In genomic region chr5:39005566-39006232, GRCh38 we compare ENCODE assay signal across 9 cellular contexts.
DNase-seq lines count a peak whose midpoint lies in the region; ATAC-seq, FAIRE-seq and TF ChIP-seq lines count a peak whose summit lies in the region.
"Had no signal": no experiment of that assay in that cellular context is flagged by ENCODE, and none has a peak within 500 bp of the region (broad histone marks: within the 10 kb centered on the region; RNA-seq: fewer than 3 reads in every experiment).

No MANE protein-coding gene starts in this region.

- no peaks in the 10 kb centered on the region for H3K27me3 ChIP-seq in PC-9 (ENCODE audit: insufficient read depth, low read depth)
- no peaks in the 10 kb centered on the region for H3K27me3 ChIP-seq in endothelial cell of umbilical vein (ENCODE audit: control insufficient read depth in 2 of 2, insufficient read depth in 2 of 2, low read length in 2 of 2)
- no peaks in the 10 kb centered on the region for H3K27me3 ChIP-seq in parathyroid adenoma (ENCODE audit: control insufficient read depth, insufficient read depth, low read length)

- H3K9me1 ChIP-seq in endothelial cell of umbilical vein (replicated peaks; ENCODE audit: control insufficient read depth, extremely low read depth, insufficient read depth, low read length): no peaks in the 10 kb centered on the region

- H3K9ac ChIP-seq in endothelial cell of umbilical vein (replicated peaks; ENCODE audit: extremely low read depth, insufficient read depth, low read length) (no peak overlapping the region), parathyroid adenoma (no peak overlapping the region)

- H3K9me2 ChIP-seq in PC-9 (ENCODE audit: insufficient read depth): no peaks in the 10 kb centered on the region

- peaks cover 5% of the 10 kb centered on the region for H3K9me3 Mint-ChIP-seq in activated CD8-positive, alpha-beta memory T cell treated with anti-CD3 and anti-CD28 coated beads, Interleukin-2, amount 10 ng/mL, durations not matched to agents 7 days and 5 days (ENCODE audit: low read depth)

- no peak overlapping the region for H3K4me2 ChIP-seq in PC-9
- H3K4me2 ChIP-seq in endothelial cell of umbilical vein (ENCODE audit: insufficient read depth, low read length): no peak overlapping the region
- H3K4me2 ChIP-seq in parathyroid adenoma (ENCODE audit: low read length): no peak overlapping the region

- H3K27ac ChIP-seq in PC-9 (no peak overlapping the region), endothelial cell of umbilical vein (ENCODE audit: insufficient read depth, low read depth, low read length) (no peak overlapping the region), parathyroid adenoma (no peak overlapping the region)

- intact Hi-C loops in PC-9 (cut with micrococcal nuclease; ENCODE audit: unreplicated experiment) (loop anchor here (1.0 kb wide), 1 partner anchor 278 kb away; no protein-coding TSS in a partner anchor), endothelial cell of umbilical vein (cut with micrococcal nuclease) (no loop called here)

- H3F3A ChIP-seq in PC-9 (ENCODE audit: insufficient read depth, low read depth): peaks cover 34% of the 10 kb centered on the region

- H3K79me2 ChIP-seq in PC-9 (ENCODE audit: low read depth): peaks cover 5% of the 10 kb centered on the region; the same call in 1 of the 2 replicates
- H3K79me2 ChIP-seq in endothelial cell of umbilical vein (ENCODE audit: control insufficient read depth, insufficient read depth, low read length): peaks cover 8% of the 10 kb centered on the region
- H3K79me2 ChIP-seq in parathyroid adenoma: peaks cover 3% of the 10 kb centered on the region

- no peak for ATAC-seq in activated CD8-positive, alpha-beta memory T cell treated with anti-CD3 and anti-CD28 coated beads, Interleukin-2, amount 10 ng/mL, durations not matched to agents 7 days and 5 days
- ATAC-seq in GM21576 (IDR thresholded peaks at IDR 0.05; ENCODE audit: unreplicated experiment) (no peak), GM21367 (IDR thresholded peaks at IDR 0.05; ENCODE audit: unreplicated experiment) (no peak)

- POLR2A ChIA-PET in PC-9 (lab: Charles Lee; ENCODE audit: unreplicated experiment) (no interaction called here), endothelial cell of umbilical vein (lab: Charles Lee) (no interaction called here)

- H3K4me3 Mint-ChIP-seq in activated CD8-positive, alpha-beta memory T cell treated with anti-CD3 and anti-CD28 coated beads, Interleukin-2, amount 10 ng/mL, durations not matched to agents 7 days and 5 days: no peak overlapping the region

- dilution Hi-C loops in endothelial cell of umbilical vein (cut with MboI; ENCODE audit: extremely low pct_ligation_motif_present, low sequenced_read_pairs): no loop called here

- H2AFZ ChIP-seq in PC-9 (no peak overlapping the region), endothelial cell of umbilical vein (ENCODE audit: low read depth, low read length) (no peak overlapping the region), parathyroid adenoma (no peak overlapping the region)

- no peaks in the 10 kb centered on the region for H3K27me3 Mint-ChIP-seq in activated CD8-positive, alpha-beta memory T cell treated with anti-CD3 and anti-CD28 coated beads, Interleukin-2, amount 10 ng/mL, durations not matched to agents 7 days and 5 days

- H3K36me3 ChIP-seq in PC-9 (ENCODE audit: low read depth): peaks cover 30% of the 10 kb centered on the region
- no peaks in the 10 kb centered on the region for H3K36me3 ChIP-seq in endothelial cell of umbilical vein (ENCODE audit: control insufficient read depth in 2 of 2, extremely low read depth in 1 of 2, insufficient read depth in 2 of 2, low read length in 2 of 2)
- H3K36me3 ChIP-seq in parathyroid adenoma (ENCODE audit: control insufficient read depth, insufficient read depth, low read length): no peaks in the 10 kb centered on the region

- CTCF ChIA-PET in activated CD8-positive, alpha-beta memory T cell treated with anti-CD3 and anti-CD28 coated beads, Interleukin-2, amount 10 ng/mL, durations not matched to agents 7 days and 5 days (lab: Charles Lee): interaction anchor here (0.6 to 2.6 kb wide), 5 partner anchors 10 to 75 kb away, joined by 3 to 8 read pairs (median 3); no protein-coding TSS in a partner anchor
- CTCF ChIA-PET in PC-9 (lab: Charles Lee): no interaction called here
- CTCF ChIA-PET in endothelial cell of umbilical vein (lab: Charles Lee): interaction anchor here (0.6 to 2.4 kb wide), 8 partner anchors 9 to 561 kb away, joined by 3 to 12 read pairs (median 4); no protein-coding TSS in a partner anchor

- no peaks in the 10 kb centered on the region for H3K4me1 ChIP-seq in PC-9 (replicated peaks; ENCODE audit: insufficient read depth)
- H3K4me1 ChIP-seq in endothelial cell of umbilical vein (ENCODE audit: control insufficient read depth, extremely low read depth, insufficient read depth, low read length): no peaks in the 10 kb centered on the region
- H3K4me1 ChIP-seq in parathyroid adenoma: no peaks in the 10 kb centered on the region

- peak; percentile 42; the same call in 1 of the 2 replicates for TF ChIP-seq CTCF in PC-9 (conservative IDR thresholded peaks at IDR 0.05)
- no peak for TF ChIP-seq CTCF in endothelial cell of umbilical vein (IDR thresholded peaks at IDR 0.05; ENCODE audit: extremely low read depth in 1 of 2, insufficient read depth in 1 of 2, low read depth in 1 of 2, low read length in 2 of 2)
- TF ChIP-seq CTCF in parathyroid adenoma (IDR thresholded peaks at IDR 0.05): peak; percentile 50

- BruUV-seq in PC-9 (replicated peaks; lab: Mats Ljungman, UMichigan) (no TSS peak), endothelial cell of umbilical vein (replicated peaks; lab: Mats Ljungman, UMichigan) (no TSS peak)

- peak overlapping the region; percentile 1 for H3K27ac Mint-ChIP-seq in activated CD8-positive, alpha-beta memory T cell treated with anti-CD3 and anti-CD28 coated beads, Interleukin-2, amount 10 ng/mL, durations not matched to agents 7 days and 5 days

- no peak for TF ChIP-seq POLR2A in endothelial cell of umbilical vein (IDR thresholded peaks at IDR 0.05; ENCODE audit: low read depth, low read length)

- peak; percentile 8 for FAIRE-seq in endothelial cell of umbilical vein (lab: Jason Lieb, UNC)

- H4K20me1 ChIP-seq in PC-9 (ENCODE audit: insufficient read depth) (no peaks in the 10 kb centered on the region), endothelial cell of umbilical vein (replicated peaks; ENCODE audit: control insufficient read depth, extremely low read depth, insufficient read depth, low read length) (no peaks in the 10 kb centered on the region)

- peaks cover 37% of the 10 kb centered on the region for H3K36me3 Mint-ChIP-seq in activated CD8-positive, alpha-beta memory T cell treated with anti-CD3 and anti-CD28 coated beads, Interleukin-2, amount 10 ng/mL, durations not matched to agents 7 days and 5 days

- peaks cover 18% of the 10 kb centered on the region for H3K4me1 Mint-ChIP-seq in activated CD8-positive, alpha-beta memory T cell treated with anti-CD3 and anti-CD28 coated beads, Interleukin-2, amount 10 ng/mL, durations not matched to agents 7 days and 5 days

- peaks cover 5% of the 10 kb centered on the region for H3K9me3 ChIP-seq in PC-9 (ENCODE audit: insufficient read depth, low read depth)
- no peaks in the 10 kb centered on the region for H3K9me3 ChIP-seq in endothelial cell of umbilical vein (replicated peaks; ENCODE audit: control insufficient read depth, insufficient read depth, low read length)
- no peaks in the 10 kb centered on the region for H3K9me3 ChIP-seq in parathyroid adenoma (ENCODE audit: control insufficient read depth, low read length)

- no peak for DNase-seq in activated CD8-positive, alpha-beta memory T cell treated with anti-CD3 and anti-CD28 coated beads, Interleukin-2, amount 10 ng/mL, durations not matched to agents 7 days and 5 days
- no peak for DNase-seq in activated CD8-positive, alpha-beta memory T cell treated with anti-CD3 and anti-CD28 coated beads, Interleukin-2, amount 50 U/mL, for 4 hours
- DNase-seq in PC-9 (no peak), endothelial cell of umbilical vein (ENCODE audit: low read depth, low spot score) (peak; percentile 12), SKM-1 (lab: John Stamatoyannopoulos, UW; ENCODE audit: unreplicated experiment) (no peak)
- DNase-seq: NCI-H146 had no signal

- H3K4me3 ChIP-seq in PC-9 (no peak overlapping the region), endothelial cell of umbilical vein (replicated peaks in 1 of 3; ENCODE audit: insufficient read depth in 1 of 3, low read depth in 1 of 3, low read length in 3 of 3) (no peak overlapping the region), parathyroid adenoma (ENCODE audit: low read depth, low read length) (no peak overlapping the region)

TF ChIP-seq in endothelial cell of umbilical vein, 7 proteins besides CTCF, POLR2A, EP300 and RAD21:
- TF ChIP-seq GATA2 (IDR thresholded peaks at IDR 0.05; ENCODE audit: insufficient read depth, insufficient read length, low read depth, low read length) (no peak), MYC (IDR thresholded peaks at IDR 0.05; ENCODE audit: low read depth, low read length) (no peak), EZH2 (IDR thresholded peaks at IDR 0.05; ENCODE audit: borderline replicate concordance, low read depth, low read length, severe bottlenecking) (no peak), POLR2AphosphoS5 (IDR thresholded peaks at IDR 0.05; ENCODE audit: insufficient read depth, low read depth, low read length) (no peak), JUN (IDR thresholded peaks at IDR 0.05; ENCODE audit: borderline replicate concordance, insufficient read depth, insufficient read length, low read depth) (no peak), FOS (IDR thresholded peaks at IDR 0.05; ENCODE audit: borderline replicate concordance, insufficient read depth, low read length) (no peak)
- TF ChIP-seq, protein P1, sequence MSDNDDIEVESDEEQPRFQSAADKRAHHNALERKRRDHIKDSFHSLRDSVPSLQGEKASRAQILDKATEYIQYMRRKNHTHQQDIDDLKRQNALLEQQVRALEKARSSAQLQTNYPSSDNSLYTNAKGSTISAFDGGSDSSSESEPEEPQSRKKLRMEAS (IDR thresholded peaks at IDR 0.05; ENCODE audit: insufficient read depth, insufficient read length): no peak
TF ChIP-seq in endothelial cell of umbilical vein: peak in this region for 0.

Comparison
In these comparisons a context has a peak if more than half of its experiments do, and no peak if none do; other contexts are left out.
1. CTCF ChIP-seq: peak in PC-9 (single experiment) and parathyroid adenoma (single experiment); none in endothelial cell of umbilical vein (0 of 2).